ENCODE assay signal across 15 cellular contexts in genomic region chr12:15540025-15540424, GRCh38.
DNase-seq lines count a peak whose midpoint lies in the region; ATAC-seq and TF ChIP-seq lines count a peak whose summit lies in the region.
"Had no signal": no experiment of that assay in that cellular context is flagged by ENCODE, and none has a peak within 500 bp of the region (broad histone marks: within the 10 kb centered on the region; RNA-seq: fewer than 3 reads in every experiment).

No MANE protein-coding gene starts in this region.

- peak overlapping the region; percentile 60; the same call in 1 of the 2 replicates for H3K4me3 Mint-ChIP-seq in HFFc6

- DNase-seq in HFFc6: no peak
- DNase-seq in left colon: no peak
- DNase-seq in tibial artery: no peak
- DNase-seq in psoas muscle: no peak
- no peak for DNase-seq in head of caudate nucleus
- DNase-seq in OCI-M2 (lab: John Stamatoyannopoulos, UW; ENCODE audit: unreplicated experiment): no peak
- DNase-seq: GOT3, KG1, NCI-H1436, NCI-H2029 treated with DMSO at 0.1 percent for 48 hours, NCI-H2171 treated with DMSO at 0.1 percent for 48 hours, NCI-H510A, Right ventricle myocardium superior had no signal

- H3K9me3 ChIP-seq in tibial artery (no peaks in the 10 kb centered on the region), psoas muscle (no peaks in the 10 kb centered on the region)

- H3K36me3 ChIP-seq in tibial artery (no peaks in the 10 kb centered on the region), psoas muscle (ENCODE audit: insufficient read depth in 1 of 2, low read depth in 1 of 2) (no peaks in the 10 kb centered on the region)

- 75 to 84% (median 79%) methylated on average over 2 of the region's 2 CpGs for whole genome bisulfite sequencing in psoas muscle, 3 donors

- H3K36me3 Mint-ChIP-seq in HFFc6 (ENCODE audit: low read depth): no peaks in the 10 kb centered on the region

- no peaks in the 10 kb centered on the region for H3K27me3 ChIP-seq in tibial artery
- peaks cover 0 to 4% (median 0%) of the 10 kb centered on the region in 3 donors for H3K27me3 ChIP-seq in psoas muscle (ENCODE audit: insufficient read depth in 3 of 3, low read length in 2 of 3)

- H3K27ac ChIP-seq in tibial artery (peak overlapping the region; percentile 72 to 75), psoas muscle (no peak overlapping the region)
- H3K27ac ChIP-seq: C4-2B had no signal

- intact Hi-C loops in left colon (cut with DNase I, micrococcal nuclease) (no loop called here), tibial artery (cut with DNase I; ENCODE audit: low total_unique reads) (no loop called here), psoas muscle (cut with DNase I) (no loop called here), head of caudate nucleus (cut with DNase I) (no loop called here)

- no peak for TF ChIP-seq CTCF in HFFc6 (IDR thresholded peaks at IDR 0.05)
- TF ChIP-seq CTCF in tibial artery (IDR thresholded peaks at IDR 0.05): no peak
- no peak for TF ChIP-seq CTCF in psoas muscle (IDR thresholded peaks at IDR 0.05)

- no peaks in the 10 kb centered on the region for H3K27me3 Mint-ChIP-seq in HFFc6 (ENCODE audit: insufficient read depth)

- H3K4me1 Mint-ChIP-seq in HFFc6 (ENCODE audit: low read depth): peaks cover 40% of the 10 kb centered on the region

- H3K4me3 ChIP-seq in tibial artery (no peak overlapping the region), psoas muscle (no peak overlapping the region)

- peak; percentile 48 for ATAC-seq in SK-N-SH treated with all-trans-retinoic acid at 6 μM for 48 hours
- ATAC-seq in left colon: peak; percentile 4
- no peak for ATAC-seq in psoas muscle

- H3K27ac Mint-ChIP-seq in HFFc6: no peak overlapping the region

- no peaks in the 10 kb centered on the region for H3K9me3 Mint-ChIP-seq in HFFc6

- H3K4me1 ChIP-seq in tibial artery (peaks cover 0 to 96% (median 40%) of the 10 kb centered on the region in 4 donors), psoas muscle (no peaks in the 10 kb centered on the region)

TF ChIP-seq in SK-N-SH treated with all-trans-retinoic acid at 6 μM for 48 hours, 23 proteins besides CTCF, POLR2A, EP300 and RAD21:
- TF ChIP-seq PATZ1 (CRISPR knock-in tag; IDR thresholded peaks at IDR 0.05; ENCODE audit: borderline replicate concordance) (no peak), GLIS3 (CRISPR knock-in tag; IDR thresholded peaks at IDR 0.05) (no peak), CSRNP3 (CRISPR knock-in tag; IDR thresholded peaks at IDR 0.05) (no peak), TSHZ2 (CRISPR knock-in tag; IDR thresholded peaks at IDR 0.05) (no peak), ARNTL (CRISPR knock-in tag; IDR thresholded peaks at IDR 0.05; ENCODE audit: borderline replicate concordance, low read depth) (no peak), CSDC2 (CRISPR knock-in tag; IDR thresholded peaks at IDR 0.05) (no peak), ZNF8 (CRISPR knock-in tag; IDR thresholded peaks at IDR 0.05) (no peak), PPARA (CRISPR knock-in tag; IDR thresholded peaks at IDR 0.05; ENCODE audit: borderline replicate concordance) (no peak), POU6F1 (CRISPR knock-in tag; IDR thresholded peaks at IDR 0.05; ENCODE audit: borderline replicate concordance, low read depth) (no peak), OSR1 (CRISPR knock-in tag; IDR thresholded peaks at IDR 0.05) (no peak), TOX (CRISPR knock-in tag; IDR thresholded peaks at IDR 0.05; ENCODE audit: borderline replicate concordance) (no peak)

Comparison
In these comparisons a context has a peak if more than half of its experiments do, and no peak if none do; other contexts are left out.
1. ATAC-seq: peak in SK-N-SH treated with all-trans-retinoic acid at 6 μM for 48 hours (single experiment) and left colon (single experiment); none in psoas muscle (0 of 4).